17 cellular contexts compared by ENCODE assay signal in genomic region chr3:75670891-75671612, GRCh38. TPM values are rescaled to one million over a fixed set of nuclear protein-coding genes. Genes with fewer than 3 reads are reported as not detected.
A peak's percentile ranks its signal among the peaks of the same experiment; 100 is the strongest.
DNase-seq lines count a peak whose midpoint lies in the region; ATAC-seq, FAIRE-seq and TF ChIP-seq lines count a peak whose summit lies in the region.
"Not testable (repeated sequence)": the region's sequence is repeated elsewhere in the genome, so short reads cannot be mapped to it uniquely, and the experiment has no call there.
"Had no signal": no experiment of that assay in that cellular context is flagged by ENCODE, and none has a peak within 500 bp of the region (broad histone marks: within the 10 kb centered on the region; RNA-seq: fewer than 3 reads in every experiment).

No MANE protein-coding gene starts in this region.

- H3K9me3 ChIP-seq in CD8-positive, alpha-beta memory T cell (ENCODE audit: low read length); kidney (ENCODE audit: control insufficient read depth in 1 of 2, low read length in 2 of 2): not testable (repeated sequence)
- H3K9me3 ChIP-seq in IMR-90 (ENCODE audit: control insufficient read depth, insufficient read depth, low read length) = peaks cover 15% of the 10 kb centered on the region

- H4K91ac ChIP-seq in IMR-90 (ENCODE audit: insufficient read depth, low read depth, low read length) = not testable (repeated sequence)

- H3K4me2 ChIP-seq in IMR-90 (ENCODE audit: low read depth, low read length) = peak overlapping the region; percentile 49; the same call in 1 of the 2 replicates

- H2BK5ac ChIP-seq in IMR-90 (ENCODE audit: low read depth, low read length, poor library complexity, severe bottlenecking) = not testable (repeated sequence)

- H2AK9ac ChIP-seq in IMR-90 (replicated peaks; ENCODE audit: low read depth, low read length, poor library complexity) = not testable (repeated sequence)

- not testable (repeated sequence) for H3K4me1 Mint-ChIP-seq in CD8-positive, alpha-beta memory T cell; activated CD8-positive, alpha-beta memory T cell treated with anti-CD3 and anti-CD28 coated beads, Interleukin-2, amount 10 ng/mL, durations not matched to agents 7 days and 5 days
- H3K4me1 Mint-ChIP-seq in osteocyte (ENCODE audit: unreplicated experiment) = peaks cover 33% of the 10 kb centered on the region
- H3K4me1 Mint-ChIP-seq in type B pancreatic cell (ENCODE audit: unreplicated experiment) = peaks cover 11% of the 10 kb centered on the region

- peaks cover 42 to 46% of the 10 kb centered on the region in 2 donors for H3K27me3 Mint-ChIP-seq in CD8-positive, alpha-beta memory T cell
- peaks cover 46% of the 10 kb centered on the region for H3K27me3 Mint-ChIP-seq in activated CD8-positive, alpha-beta memory T cell treated with anti-CD3 and anti-CD28 coated beads, Interleukin-2, amount 10 ng/mL, durations not matched to agents 7 days and 5 days
- not testable (repeated sequence) for H3K27me3 Mint-ChIP-seq in osteocyte (ENCODE audit: unreplicated experiment)
- H3K27me3 Mint-ChIP-seq in type B pancreatic cell = peaks cover 69% of the 10 kb centered on the region

- not testable (repeated sequence) for H2AK5ac ChIP-seq in IMR-90 (ENCODE audit: low read depth, low read length)

- H2BK120ac ChIP-seq in IMR-90 (ENCODE audit: low read depth, low read length) = not testable (repeated sequence)

- peak overlapping the region; percentile 29 for H3K9ac ChIP-seq in IMR-90 (ENCODE audit: low read depth, low read length)
- H3K9ac ChIP-seq in kidney (ENCODE audit: low read length in 2 of 2) = not testable (repeated sequence)

- WGBS in IMR-90 (ENCODE audit: extremely low coverage in 2 of 2, insufficient read length in 1 of 2), 2 experiments = 24% methylated on average over 19 of the region's 38 CpGs; no CpG with 5 or more reads in 1 of the 2 experiments

- H3K36me3 ChIP-seq in CD8-positive, alpha-beta memory T cell (ENCODE audit: insufficient read depth, low read length); IMR-90 (ENCODE audit: control insufficient read depth, insufficient read depth, low read length); kidney (ENCODE audit: control insufficient read depth in 1 of 2, insufficient read depth in 2 of 2, low read length in 2 of 2): not testable (repeated sequence)

- not testable (repeated sequence) for TF ChIP-seq CTCF in IMR-90 (conservative IDR thresholded peaks at IDR 0.05; ENCODE audit: low read depth, low read length); cardiac fibroblast (IDR thresholded peaks at IDR 0.05; ENCODE audit: low read depth, low read length); fibroblast of the aortic adventitia (IDR thresholded peaks at IDR 0.05; ENCODE audit: insufficient read depth, low read length); kidney (IDR thresholded peaks at IDR 0.05; ENCODE audit: borderline replicate concordance, extremely low read depth, insufficient read depth); osteocyte (IDR thresholded peaks at IDR 0.05); type B pancreatic cell (conservative IDR thresholded peaks at IDR 0.05)

- not testable (repeated sequence) for ATAC-seq in IMR-90 (ENCODE audit: low read depth); activated CD8-positive, alpha-beta memory T cell treated with anti-CD3 and anti-CD28 coated beads, Interleukin-2, amount 10 ng/mL, durations not matched to agents 7 days and 5 days

- intact Hi-C loops in IMR-90 (cut with micrococcal nuclease); kidney (cut with DNase I): not testable (repeated sequence)

- H4K20me1 ChIP-seq in IMR-90 (ENCODE audit: insufficient read depth, low read length) = not testable (repeated sequence)

- H3K4me3 Mint-ChIP-seq in CD8-positive, alpha-beta memory T cell = peak overlapping the region in 4 of 7 donors; percentile 16 to 57 (median 44)
- H3K4me3 Mint-ChIP-seq in activated CD8-positive, alpha-beta memory T cell treated with anti-CD3 and anti-CD28 coated beads, Interleukin-2, amount 10 ng/mL, durations not matched to agents 7 days and 5 days = not testable (repeated sequence)
- H3K4me3 Mint-ChIP-seq in osteocyte (ENCODE audit: unreplicated experiment) = peak overlapping the region; percentile 63
- peak overlapping the region; percentile 81 for H3K4me3 Mint-ChIP-seq in type B pancreatic cell

- H4K5ac ChIP-seq in IMR-90 (ENCODE audit: low read depth, low read length) = not testable (repeated sequence)

- not testable (repeated sequence) for H3K27ac ChIP-seq in CD8-positive, alpha-beta memory T cell (ENCODE audit: low read depth, low read length); kidney (ENCODE audit: low read depth in 2 of 2, low read length in 2 of 2)
- H3K27ac ChIP-seq in IMR-90 (ENCODE audit: insufficient read depth, low read length) = peak overlapping the region; percentile 45; the same call in 1 of the 2 replicates

- BruUV-seq in IMR-90 (replicated peaks; lab: Mats Ljungman, UMichigan) = TSS peak; percentile 81

- CTCF ChIA-PET in CD8-positive, alpha-beta memory T cell (lab: Charles Lee); IMR-90 (lab: Yijun Ruan, JAX); activated CD8-positive, alpha-beta memory T cell treated with anti-CD3 and anti-CD28 coated beads, Interleukin-2, amount 10 ng/mL, durations not matched to agents 7 days and 5 days (lab: Charles Lee): not testable (repeated sequence)

- not testable (repeated sequence) for H3K4ac ChIP-seq in IMR-90 (ENCODE audit: low read depth, low read length)

- H2BK20ac ChIP-seq in IMR-90 (ENCODE audit: low read depth, low read length) = not testable (repeated sequence)

- H2BK15ac ChIP-seq in IMR-90 (ENCODE audit: low read depth, low read length) = not testable (repeated sequence)

- not testable (repeated sequence) for H3K79me1 ChIP-seq in IMR-90 (ENCODE audit: low read depth in 1 of 2, low read length in 2 of 2)

- not testable (repeated sequence) for DNase-seq in CD8-positive, alpha-beta memory T cell; activated CD8-positive, alpha-beta memory T cell treated with anti-CD3 and anti-CD28 coated beads, Interleukin-2, amount 10 ng/mL, durations not matched to agents 7 days and 5 days; kidney; osteocyte (ENCODE audit: extremely low spot score, unreplicated experiment); type B pancreatic cell (ENCODE audit: extremely low spot score, unreplicated experiment)
- DNase-seq in IMR-90 (peak; percentile 35), cardiac fibroblast (ENCODE audit: low read depth in 2 of 2) (peak; percentile 33 to 52), fibroblast of the aortic adventitia (ENCODE audit: low read depth) (peak; percentile 40)

- dilution Hi-C loops in IMR-90 (cut with HindIII; ENCODE audit: low sequenced_read_pairs, unreplicated experiment) = not testable (repeated sequence)

- in situ Hi-C loops in IMR-90 (cut with MboI; ENCODE audit: low sequenced_read_pairs) = not testable (repeated sequence)

- H3K27me3 ChIP-seq in CD8-positive, alpha-beta memory T cell (ENCODE audit: insufficient read depth, low read length, poor library complexity, severe bottlenecking) = not testable (repeated sequence)
- peaks cover 11% of the 10 kb centered on the region; the same call in 1 of the 2 replicates for H3K27me3 ChIP-seq in IMR-90 (ENCODE audit: control insufficient read depth, insufficient read depth, low read length)

- H3K56ac ChIP-seq in IMR-90 (ENCODE audit: extremely low read depth, insufficient read depth, low read length) = 0 out of 2 replicates have a peak overlapping the region, but pooled peaks have one; percentile 6

- H3K9me1 ChIP-seq in IMR-90 (ENCODE audit: insufficient read depth, low read length) = not testable (repeated sequence)

- FAIRE-seq in kidney (lab: Jason Lieb, UNC) = not testable (repeated sequence)

- H3K18ac ChIP-seq in IMR-90 (ENCODE audit: low read depth, low read length) = not testable (repeated sequence)

- not testable (repeated sequence) for TF ChIP-seq RAD21 in IMR-90 (IDR thresholded peaks at IDR 0.05; ENCODE audit: low read length)

- H4K8ac ChIP-seq in IMR-90 (ENCODE audit: low read depth in 2 of 2, low read length in 2 of 2) = not testable (repeated sequence)

- H2AFZ ChIP-seq in IMR-90 (replicated peaks; ENCODE audit: low read length, poor library complexity) = not testable (repeated sequence)

- H3K4me3 ChIP-seq in CD8-positive, alpha-beta memory T cell (ENCODE audit: low read length); cardiac fibroblast (replicated peaks in 1 of 2; ENCODE audit: low read depth in 2 of 2, low read length in 2 of 2): not testable (repeated sequence)
- H3K4me3 ChIP-seq in IMR-90 (ENCODE audit: insufficient read depth, low read depth, low read length) (peak overlapping the region; percentile 31), fibroblast of the aortic adventitia (ENCODE audit: low read depth, low read length) (peak overlapping the region; percentile 22), kidney (ENCODE audit: low read length in 2 of 2) (peak overlapping the region; percentile 41 to 50)

- not testable (repeated sequence) for TF ChIP-seq POLR2A in IMR-90 (IDR thresholded peaks at IDR 0.05; ENCODE audit: low read depth, low read length)

- peaks cover 30 to 61% (median 46%) of the 10 kb centered on the region in 5 donors for H3K9me3 Mint-ChIP-seq in CD8-positive, alpha-beta memory T cell
- H3K9me3 Mint-ChIP-seq in activated CD8-positive, alpha-beta memory T cell treated with anti-CD3 and anti-CD28 coated beads, Interleukin-2, amount 10 ng/mL, durations not matched to agents 7 days and 5 days (ENCODE audit: low read depth) = peaks cover 19% of the 10 kb centered on the region
- H3K9me3 Mint-ChIP-seq in osteocyte (ENCODE audit: unreplicated experiment) = peaks cover 25% of the 10 kb centered on the region
- not testable (repeated sequence) for H3K9me3 Mint-ChIP-seq in type B pancreatic cell

- POLR2A ChIA-PET in CD8-positive, alpha-beta memory T cell (lab: Charles Lee); IMR-90 (lab: Charles Lee; ENCODE audit: unreplicated experiment): not testable (repeated sequence)

- H3K4me1 ChIP-seq in CD8-positive, alpha-beta memory T cell (ENCODE audit: insufficient read depth, low read length); IMR-90 (ENCODE audit: control insufficient read depth, insufficient read depth, low read length); kidney (ENCODE audit: control insufficient read depth in 1 of 2, insufficient read depth in 1 of 2, low read depth in 1 of 2, low read length in 2 of 2): not testable (repeated sequence)

- peaks cover 3 to 19% (median 4%) of the 10 kb centered on the region in 3 donors for H3K36me3 Mint-ChIP-seq in CD8-positive, alpha-beta memory T cell
- H3K36me3 Mint-ChIP-seq in activated CD8-positive, alpha-beta memory T cell treated with anti-CD3 and anti-CD28 coated beads, Interleukin-2, amount 10 ng/mL, durations not matched to agents 7 days and 5 days = peaks cover 14% of the 10 kb centered on the region
- H3K36me3 Mint-ChIP-seq in osteocyte (ENCODE audit: unreplicated experiment) (peaks cover 24% of the 10 kb centered on the region), type B pancreatic cell (peaks cover 10% of the 10 kb centered on the region)

- not testable (repeated sequence) for H3K23ac ChIP-seq in IMR-90 (ENCODE audit: low read depth, low read length)

- H3K14ac ChIP-seq in IMR-90 (replicated peaks; ENCODE audit: low read depth, low read length) = not testable (repeated sequence)

- not testable (repeated sequence) for H3K27ac Mint-ChIP-seq in CD8-positive, alpha-beta memory T cell
- H3K27ac Mint-ChIP-seq in activated CD8-positive, alpha-beta memory T cell treated with anti-CD3 and anti-CD28 coated beads, Interleukin-2, amount 10 ng/mL, durations not matched to agents 7 days and 5 days = peak overlapping the region; percentile 0
- H3K27ac Mint-ChIP-seq in osteocyte (ENCODE audit: unreplicated experiment) = peak overlapping the region; percentile 94
- peak overlapping the region; percentile 43 for H3K27ac Mint-ChIP-seq in type B pancreatic cell

RNA-seq across cellular contexts. Expression of gene FRG2C, which starts 6.9 kb away (rescaled TPM):
- total RNA-seq in CD8-positive, alpha-beta memory T cell = not detected
- polyA plus RNA-seq in CD8-positive, alpha-beta memory T cell = not detected
- total RNA-seq in IMR-90 (2012; rRNA removed) (not detected in 2 replicates), fibroblast of the aortic adventitia (ENCODE audit: low replicate concordance) (not detected in 2 replicates), kidney (not detected), osteocyte (not detected in 2 replicates), type B pancreatic cell (ENCODE audit: low replicate concordance) (not detected in 2 replicates)
- polyA plus RNA-seq in IMR-90 (2012; rRNA removed) (not detected in 2 replicates), kidney (ENCODE audit: insufficient read depth, low read depth, low replicate concordance) (0.99 TPM)
- not detected in 2 replicates for polyA plus RNA-seq in IMR-90 (2012; cell fraction: cytosol; rRNA removed)
- polyA plus RNA-seq in IMR-90 (2012; cell fraction: nucleus; rRNA removed; ENCODE audit: low replicate concordance) = not detected in 2 replicates
- total RNA-seq in activated CD8-positive, alpha-beta memory T cell treated with anti-CD3 and anti-CD28 coated beads, Interleukin-2, amount 10 ng/mL, durations not matched to agents 7 days and 5 days = not detected
- total RNA-seq: CD4-positive, CD25-positive, alpha-beta regulatory T cell; dermis blood vessel endothelial cell; foreskin keratinocyte; K562; mononuclear cell; OCI-LY7; prostate gland; SJSA1 had no signal
- polyA plus RNA-seq: adipose tissue; CD4-positive, CD25-positive, alpha-beta regulatory T cell; foreskin keratinocyte had no signal
